ENCODE assay signal across 1 cellular context in the genomic region with DNA sequence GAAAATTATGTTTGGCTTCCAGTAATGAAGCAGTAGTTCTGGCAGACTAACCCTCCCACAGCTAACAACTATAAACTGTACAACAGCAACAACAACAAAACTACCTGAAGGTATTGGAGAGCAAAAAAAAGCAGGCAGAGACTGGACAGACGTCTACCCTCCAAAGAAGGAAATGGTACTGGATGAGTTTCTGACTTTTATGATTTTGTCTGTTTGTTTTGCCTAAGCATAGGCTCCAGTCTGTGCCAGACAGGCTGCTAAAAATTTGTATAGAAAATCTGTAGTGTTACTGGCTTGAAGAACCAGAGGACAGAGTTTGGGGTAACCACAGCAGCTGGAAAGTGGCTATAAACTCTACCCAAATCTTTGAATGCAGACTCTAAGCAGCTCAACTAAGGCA.
TF ChIP-seq lines count a peak whose summit lies in the region.

No MANE protein-coding gene starts in this region.

TF ChIP-seq in WTC11, 78 proteins besides CTCF, POLR2A, EP300 and RAD21 (continued from another document):
- TF ChIP-seq, protein P1, sequence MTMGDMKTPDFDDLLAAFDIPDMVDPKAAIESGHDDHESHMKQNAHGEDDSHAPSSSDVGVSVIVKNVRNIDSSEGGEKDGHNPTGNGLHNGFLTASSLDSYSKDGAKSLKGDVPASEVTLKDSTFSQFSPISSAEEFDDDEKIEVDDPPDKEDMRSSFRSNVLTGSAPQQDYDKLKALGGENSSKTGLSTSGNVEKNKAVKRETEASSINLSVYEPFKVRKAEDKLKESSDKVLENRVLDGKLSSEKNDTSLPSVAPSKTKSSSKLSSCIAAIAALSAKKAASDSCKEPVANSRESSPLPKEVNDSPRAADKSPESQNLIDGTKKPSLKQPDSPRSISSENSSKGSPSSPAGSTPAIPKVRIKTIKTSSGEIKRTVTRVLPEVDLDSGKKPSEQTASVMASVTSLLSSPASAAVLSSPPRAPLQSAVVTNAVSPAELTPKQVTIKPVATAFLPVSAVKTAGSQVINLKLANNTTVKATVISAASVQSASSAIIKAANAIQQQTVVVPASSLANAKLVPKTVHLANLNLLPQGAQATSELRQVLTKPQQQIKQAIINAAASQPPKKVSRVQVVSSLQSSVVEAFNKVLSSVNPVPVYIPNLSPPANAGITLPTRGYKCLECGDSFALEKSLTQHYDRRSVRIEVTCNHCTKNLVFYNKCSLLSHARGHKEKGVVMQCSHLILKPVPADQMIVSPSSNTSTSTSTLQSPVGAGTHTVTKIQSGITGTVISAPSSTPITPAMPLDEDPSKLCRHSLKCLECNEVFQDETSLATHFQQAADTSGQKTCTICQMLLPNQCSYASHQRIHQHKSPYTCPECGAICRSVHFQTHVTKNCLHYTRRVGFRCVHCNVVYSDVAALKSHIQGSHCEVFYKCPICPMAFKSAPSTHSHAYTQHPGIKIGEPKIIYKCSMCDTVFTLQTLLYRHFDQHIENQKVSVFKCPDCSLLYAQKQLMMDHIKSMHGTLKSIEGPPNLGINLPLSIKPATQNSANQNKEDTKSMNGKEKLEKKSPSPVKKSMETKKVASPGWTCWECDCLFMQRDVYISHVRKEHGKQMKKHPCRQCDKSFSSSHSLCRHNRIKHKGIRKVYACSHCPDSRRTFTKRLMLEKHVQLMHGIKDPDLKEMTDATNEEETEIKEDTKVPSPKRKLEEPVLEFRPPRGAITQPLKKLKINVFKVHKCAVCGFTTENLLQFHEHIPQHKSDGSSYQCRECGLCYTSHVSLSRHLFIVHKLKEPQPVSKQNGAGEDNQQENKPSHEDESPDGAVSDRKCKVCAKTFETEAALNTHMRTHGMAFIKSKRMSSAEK (CRISPR knock-in tag; IDR thresholded peaks at IDR 0.05; ENCODE audit: borderline replicate concordance), result no peak
- TF ChIP-seq, protein P2, sequence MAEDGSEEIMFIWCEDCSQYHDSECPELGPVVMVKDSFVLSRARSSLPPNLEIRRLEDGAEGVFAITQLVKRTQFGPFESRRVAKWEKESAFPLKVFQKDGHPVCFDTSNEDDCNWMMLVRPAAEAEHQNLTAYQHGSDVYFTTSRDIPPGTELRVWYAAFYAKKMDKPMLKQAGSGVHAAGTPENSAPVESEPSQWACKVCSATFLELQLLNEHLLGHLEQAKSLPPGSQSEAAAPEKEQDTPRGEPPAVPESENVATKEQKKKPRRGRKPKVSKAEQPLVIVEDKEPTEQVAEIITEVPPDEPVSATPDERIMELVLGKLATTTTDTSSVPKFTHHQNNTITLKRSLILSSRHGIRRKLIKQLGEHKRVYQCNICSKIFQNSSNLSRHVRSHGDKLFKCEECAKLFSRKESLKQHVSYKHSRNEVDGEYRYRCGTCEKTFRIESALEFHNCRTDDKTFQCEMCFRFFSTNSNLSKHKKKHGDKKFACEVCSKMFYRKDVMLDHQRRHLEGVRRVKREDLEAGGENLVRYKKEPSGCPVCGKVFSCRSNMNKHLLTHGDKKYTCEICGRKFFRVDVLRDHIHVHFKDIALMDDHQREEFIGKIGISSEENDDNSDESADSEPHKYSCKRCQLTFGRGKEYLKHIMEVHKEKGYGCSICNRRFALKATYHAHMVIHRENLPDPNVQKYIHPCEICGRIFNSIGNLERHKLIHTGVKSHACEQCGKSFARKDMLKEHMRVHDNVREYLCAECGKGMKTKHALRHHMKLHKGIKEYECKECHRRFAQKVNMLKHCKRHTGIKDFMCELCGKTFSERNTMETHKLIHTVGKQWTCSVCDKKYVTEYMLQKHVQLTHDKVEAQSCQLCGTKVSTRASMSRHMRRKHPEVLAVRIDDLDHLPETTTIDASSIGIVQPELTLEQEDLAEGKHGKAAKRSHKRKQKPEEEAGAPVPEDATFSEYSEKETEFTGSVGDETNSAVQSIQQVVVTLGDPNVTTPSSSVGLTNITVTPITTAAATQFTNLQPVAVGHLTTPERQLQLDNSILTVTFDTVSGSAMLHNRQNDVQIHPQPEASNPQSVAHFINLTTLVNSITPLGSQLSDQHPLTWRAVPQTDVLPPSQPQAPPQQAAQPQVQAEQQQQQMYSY (CRISPR knock-in tag; IDR thresholded peaks at IDR 0.05), result no peak
- TF ChIP-seq FOXP1 (CRISPR knock-in tag; IDR thresholded peaks at IDR 0.05; ENCODE audit: borderline replicate concordance), result no peak
- TF ChIP-seq ZNF263 (CRISPR knock-in tag; IDR thresholded peaks at IDR 0.05; ENCODE audit: low read depth), result no peak
- TF ChIP-seq NFATC4 (CRISPR knock-in tag; IDR thresholded peaks at IDR 0.05), result no peak
